ENCODE assay signal across 8 cellular contexts in genomic region chr1:64965239-64966157, GRCh38. TPM values are rescaled to one million over a fixed set of nuclear protein-coding genes. Genes with fewer than 3 reads are reported as not detected.
DNase-seq lines count a peak whose midpoint lies in the region; ATAC-seq and TF ChIP-seq lines count a peak whose summit lies in the region.

No MANE protein-coding gene starts in this region.

- H3K27me3 ChIP-seq in H7 (ENCODE audit: control insufficient read depth, insufficient read depth, low read length) (peaks cover 9% of the 10 kb centered on the region), MG63 (no peaks in the 10 kb centered on the region)

- H3K9me3 ChIP-seq in MG63: no peaks in the 10 kb centered on the region

- no peak for TF ChIP-seq CTCF in chondrocyte (IDR thresholded peaks at IDR 0.05)

- no peaks in the 10 kb centered on the region for H3K9me3 Mint-ChIP-seq in chondrocyte (ENCODE audit: low read depth)

- peak overlapping the region; percentile 94 for H3K27ac Mint-ChIP-seq in chondrocyte (ENCODE audit: unreplicated experiment)

- no peaks in the 10 kb centered on the region for H3K36me3 Mint-ChIP-seq in chondrocyte (ENCODE audit: low read depth)

- H3K36me3 ChIP-seq in H7 (replicated peaks; ENCODE audit: control insufficient read depth, insufficient read depth, low read length) (no peaks in the 10 kb centered on the region), MG63 (no peaks in the 10 kb centered on the region; the same call in none of the 2 replicates)

- H3K4me3 ChIP-seq in GM08714 (ENCODE audit: low read length): peak overlapping the region; percentile 86
- peak overlapping the region; percentile 85 for H3K4me3 ChIP-seq in H7 (ENCODE audit: insufficient read depth, low read depth, low read length)
- H3K4me3 ChIP-seq in MG63: peak overlapping the region; percentile 91

- peak; percentile 41 for ATAC-seq in left lobe of liver

- H3K4me1 Mint-ChIP-seq in chondrocyte (ENCODE audit: low read depth): peaks cover 48% of the 10 kb centered on the region

- no peaks in the 10 kb centered on the region for H3K27me3 Mint-ChIP-seq in chondrocyte (ENCODE audit: low read depth)

- DNase-seq in H7 (peak; percentile 54), MG63 (peak; percentile 69), chondrocyte (ENCODE audit: low spot score) (no peak), left lobe of liver (ENCODE audit: low spot score) (peak; percentile 68), NCI-H774 (lab: John Stamatoyannopoulos, UW) (no peak)
- peak; percentile 35 to 51 for DNase-seq in activated CD4-positive, alpha-beta T cell treated with anti-CD3 and anti-CD28 coated beads for 24 hours (ENCODE audit: low read depth in 2 of 2)
- DNase-seq in stimulated activated CD4-positive, alpha-beta T cell treated with anti-CD3 and anti-CD28 coated beads, Interleukin-4, amount 100 ng/mL, for 1 hour: peak; percentile 70

- H3K4me3 Mint-ChIP-seq in chondrocyte (ENCODE audit: unreplicated experiment): peak overlapping the region; percentile 93

RNA-seq across cellular contexts. Expression of gene JAK1, which starts 0.9 kb away (rescaled TPM):
- total RNA-seq in H7 (2014; rRNA removed; shearing (Covaris generic)): 36.7 and 51.0 TPM in 2 replicates
- 58.9 and 61.9 TPM in 2 replicates for total RNA-seq in MG63 (2014; rRNA removed; shearing (Covaris generic); ENCODE audit: low replicate concordance)
- total RNA-seq in chondrocyte: 105 to 112 TPM (median 110 TPM) in 3 replicates
- 43.3 TPM for total RNA-seq in left lobe of liver

Comparison
In these comparisons a context has a peak if more than half of its experiments do, and no peak if none do; other contexts are left out.
1. DNase-seq: peak in H7 (single experiment), MG63 (single experiment), activated CD4-positive, alpha-beta T cell treated with anti-CD3 and anti-CD28 coated beads for 24 hours (2 of 2), left lobe of liver (single experiment) and stimulated activated CD4-positive, alpha-beta T cell treated with anti-CD3 and anti-CD28 coated beads, Interleukin-4, amount 100 ng/mL, for 1 hour (single experiment); none in chondrocyte (single experiment) and NCI-H774 (single experiment).
2. Peak in every context shown above with its lines, with median percentiles within 50 percentile points of each other: H3K4me3 ChIP-seq.